1 cellular context compared by ENCODE assay signal in the genomic region with DNA sequence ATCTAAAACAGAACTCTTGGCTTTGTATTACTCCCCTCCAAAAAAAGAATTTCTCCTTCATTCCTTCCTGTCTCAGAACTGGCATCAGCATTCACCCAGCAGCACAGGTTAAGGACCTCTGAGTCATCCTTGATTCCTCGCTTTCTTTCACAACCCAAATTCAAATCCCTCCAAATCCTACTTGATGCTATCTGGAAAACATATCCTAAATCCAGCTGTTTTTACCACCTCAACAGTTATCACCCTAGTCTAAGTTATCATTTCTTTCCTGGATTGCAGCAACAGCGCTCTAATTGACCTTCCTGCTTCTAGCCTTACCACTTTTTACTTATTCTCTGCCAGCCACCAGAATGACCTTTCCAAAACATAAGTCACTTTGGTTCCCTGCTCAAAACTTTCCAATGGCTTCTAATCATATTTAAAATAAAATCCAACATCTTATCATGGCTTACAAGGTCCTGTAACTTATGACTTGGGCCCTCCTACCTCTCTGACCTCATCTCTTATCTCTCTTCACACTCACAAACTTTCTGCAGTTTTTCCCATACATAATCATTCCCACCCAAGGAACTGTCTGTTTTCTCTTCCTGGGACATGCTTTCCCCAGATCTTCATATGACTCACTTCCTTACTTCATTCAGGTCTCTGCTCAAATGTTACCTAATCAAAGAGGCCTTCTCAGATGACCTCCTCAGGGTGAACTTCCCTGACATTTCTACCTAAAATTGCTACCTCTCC.
A peak's percentile ranks its signal among the peaks of the same experiment; 100 is the strongest.
TF ChIP-seq lines count a peak whose summit lies in the region.

No MANE protein-coding gene starts in this region.

TF ChIP-seq in HEK293, 187 proteins besides CTCF, POLR2A, EP300 and RAD21 (continued from another document):
- TF ChIP-seq, protein P1, sequence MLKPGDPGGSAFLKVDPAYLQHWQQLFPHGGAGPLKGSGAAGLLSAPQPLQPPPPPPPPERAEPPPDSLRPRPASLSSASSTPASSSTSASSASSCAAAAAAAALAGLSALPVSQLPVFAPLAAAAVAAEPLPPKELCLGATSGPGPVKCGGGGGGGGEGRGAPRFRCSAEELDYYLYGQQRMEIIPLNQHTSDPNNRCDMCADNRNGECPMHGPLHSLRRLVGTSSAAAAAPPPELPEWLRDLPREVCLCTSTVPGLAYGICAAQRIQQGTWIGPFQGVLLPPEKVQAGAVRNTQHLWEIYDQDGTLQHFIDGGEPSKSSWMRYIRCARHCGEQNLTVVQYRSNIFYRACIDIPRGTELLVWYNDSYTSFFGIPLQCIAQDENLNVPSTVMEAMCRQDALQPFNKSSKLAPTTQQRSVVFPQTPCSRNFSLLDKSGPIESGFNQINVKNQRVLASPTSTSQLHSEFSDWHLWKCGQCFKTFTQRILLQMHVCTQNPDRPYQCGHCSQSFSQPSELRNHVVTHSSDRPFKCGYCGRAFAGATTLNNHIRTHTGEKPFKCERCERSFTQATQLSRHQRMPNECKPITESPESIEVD (tag by site-specific recombination; IDR thresholded peaks at IDR 0.05): peak; percentile 59; the same call in 1 of the 2 replicates
- TF ChIP-seq ZNF837 (tag by site-specific recombination; IDR thresholded peaks at IDR 0.05) (no peak), ZNF138 (tag by site-specific recombination; IDR thresholded peaks at IDR 0.05; ENCODE audit: borderline replicate concordance) (no peak), ZFP37 (tag by site-specific recombination; IDR thresholded peaks at IDR 0.05) (no peak), TCF7L2 (IDR thresholded peaks at IDR 0.05; ENCODE audit: borderline replicate concordance, low read depth, low read length) (no peak), ZNF114 (tag by site-specific recombination; IDR thresholded peaks at IDR 0.05) (no peak), RBAK (tag by site-specific recombination; IDR thresholded peaks at IDR 0.05) (no peak), ZNF155 (tag by site-specific recombination; IDR thresholded peaks at IDR 0.05) (no peak), SETDB1 (IDR thresholded peaks at IDR 0.05; ENCODE audit: insufficient read length, low read length) (no peak), HOXD13 (CRISPR knock-in tag; IDR thresholded peaks at IDR 0.05; ENCODE audit: borderline replicate concordance) (no peak), ZNF626 (tag by site-specific recombination; IDR thresholded peaks at IDR 0.05) (no peak)
- TF ChIP-seq, protein P2, sequence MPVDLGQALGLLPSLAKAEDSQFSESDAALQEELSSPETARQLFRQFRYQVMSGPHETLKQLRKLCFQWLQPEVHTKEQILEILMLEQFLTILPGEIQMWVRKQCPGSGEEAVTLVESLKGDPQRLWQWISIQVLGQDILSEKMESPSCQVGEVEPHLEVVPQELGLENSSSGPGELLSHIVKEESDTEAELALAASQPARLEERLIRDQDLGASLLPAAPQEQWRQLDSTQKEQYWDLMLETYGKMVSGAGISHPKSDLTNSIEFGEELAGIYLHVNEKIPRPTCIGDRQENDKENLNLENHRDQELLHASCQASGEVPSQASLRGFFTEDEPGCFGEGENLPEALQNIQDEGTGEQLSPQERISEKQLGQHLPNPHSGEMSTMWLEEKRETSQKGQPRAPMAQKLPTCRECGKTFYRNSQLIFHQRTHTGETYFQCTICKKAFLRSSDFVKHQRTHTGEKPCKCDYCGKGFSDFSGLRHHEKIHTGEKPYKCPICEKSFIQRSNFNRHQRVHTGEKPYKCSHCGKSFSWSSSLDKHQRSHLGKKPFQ (tag by site-specific recombination; IDR thresholded peaks at IDR 0.05): 0 out of 2 replicates have a peak, but pooled peaks have one; percentile 19
- TF ChIP-seq, protein P3, sequence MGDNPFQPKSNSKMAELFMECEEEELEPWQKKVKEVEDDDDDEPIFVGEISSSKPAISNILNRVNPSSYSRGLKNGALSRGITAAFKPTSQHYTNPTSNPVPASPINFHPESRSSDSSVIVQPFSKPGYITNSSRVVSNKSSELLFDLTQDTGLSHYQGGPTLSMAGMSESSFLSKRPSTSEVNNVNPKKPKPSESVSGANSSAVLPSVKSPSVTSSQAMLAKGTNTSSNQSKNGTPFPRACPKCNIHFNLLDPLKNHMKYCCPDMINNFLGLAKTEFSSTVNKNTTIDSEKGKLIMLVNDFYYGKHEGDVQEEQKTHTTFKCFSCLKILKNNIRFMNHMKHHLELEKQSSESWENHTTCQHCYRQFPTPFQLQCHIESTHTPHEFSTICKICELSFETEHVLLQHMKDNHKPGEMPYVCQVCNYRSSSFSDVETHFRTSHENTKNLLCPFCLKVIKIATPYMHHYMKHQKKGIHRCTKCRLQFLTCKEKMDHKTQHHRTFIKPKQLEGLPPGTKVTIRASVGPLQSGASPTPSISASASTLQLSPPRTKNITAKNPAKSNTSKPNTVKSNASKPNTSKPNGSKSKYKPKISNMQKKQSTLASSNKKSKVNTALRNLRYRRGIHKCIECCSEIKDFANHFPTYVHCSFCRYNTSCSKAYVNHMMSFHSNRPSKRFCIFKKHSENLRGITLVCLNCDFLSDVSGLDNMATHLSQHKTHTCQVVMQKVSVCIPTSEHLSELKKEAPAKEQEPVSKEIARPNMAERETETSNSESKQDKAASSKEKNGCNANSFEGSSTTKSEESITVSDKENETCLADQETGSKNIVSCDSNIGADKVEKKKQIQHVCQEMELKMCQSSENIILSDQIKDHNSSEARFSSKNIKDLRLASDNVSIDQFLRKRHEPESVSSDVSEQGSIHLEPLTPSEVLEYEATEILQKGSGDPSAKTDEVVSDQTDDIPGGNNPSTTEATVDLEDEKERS (tag by site-specific recombination; IDR thresholded peaks at IDR 0.05): no peak
- TF ChIP-seq, protein P4, sequence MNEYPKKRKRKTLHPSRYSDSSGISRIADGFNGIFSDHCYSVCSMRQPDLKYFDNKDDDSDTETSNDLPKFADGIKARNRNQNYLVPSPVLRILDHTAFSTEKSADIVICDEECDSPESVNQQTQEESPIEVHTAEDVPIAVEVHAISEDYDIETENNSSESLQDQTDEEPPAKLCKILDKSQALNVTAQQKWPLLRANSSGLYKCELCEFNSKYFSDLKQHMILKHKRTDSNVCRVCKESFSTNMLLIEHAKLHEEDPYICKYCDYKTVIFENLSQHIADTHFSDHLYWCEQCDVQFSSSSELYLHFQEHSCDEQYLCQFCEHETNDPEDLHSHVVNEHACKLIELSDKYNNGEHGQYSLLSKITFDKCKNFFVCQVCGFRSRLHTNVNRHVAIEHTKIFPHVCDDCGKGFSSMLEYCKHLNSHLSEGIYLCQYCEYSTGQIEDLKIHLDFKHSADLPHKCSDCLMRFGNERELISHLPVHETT (tag by site-specific recombination; IDR thresholded peaks at IDR 0.05): 0 out of 2 replicates have a peak, but pooled peaks have one; percentile 32
- TF ChIP-seq, protein P5, sequence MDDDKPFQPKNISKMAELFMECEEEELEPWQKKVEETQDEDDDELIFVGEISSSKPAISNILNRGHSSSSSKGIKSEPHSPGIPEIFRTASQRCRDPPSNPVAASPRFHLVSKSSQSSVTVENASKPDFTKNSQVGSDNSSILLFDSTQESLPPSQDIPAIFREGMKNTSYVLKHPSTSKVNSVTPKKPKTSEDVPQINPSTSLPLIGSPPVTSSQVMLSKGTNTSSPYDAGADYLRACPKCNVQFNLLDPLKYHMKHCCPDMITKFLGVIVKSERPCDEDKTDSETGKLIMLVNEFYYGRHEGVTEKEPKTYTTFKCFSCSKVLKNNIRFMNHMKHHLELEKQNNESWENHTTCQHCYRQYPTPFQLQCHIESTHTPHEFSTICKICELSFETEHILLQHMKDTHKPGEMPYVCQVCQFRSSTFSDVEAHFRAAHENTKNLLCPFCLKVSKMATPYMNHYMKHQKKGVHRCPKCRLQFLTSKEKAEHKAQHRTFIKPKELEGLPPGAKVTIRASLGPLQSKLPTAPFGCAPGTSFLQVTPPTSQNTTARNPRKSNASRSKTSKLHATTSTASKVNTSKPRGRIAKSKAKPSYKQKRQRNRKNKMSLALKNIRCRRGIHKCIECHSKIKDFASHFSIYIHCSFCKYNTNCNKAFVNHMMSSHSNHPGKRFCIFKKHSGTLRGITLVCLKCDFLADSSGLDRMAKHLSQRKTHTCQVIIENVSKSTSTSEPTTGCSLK (tag by site-specific recombination; IDR thresholded peaks at IDR 0.05): no peak
- TF ChIP-seq, protein P6, sequence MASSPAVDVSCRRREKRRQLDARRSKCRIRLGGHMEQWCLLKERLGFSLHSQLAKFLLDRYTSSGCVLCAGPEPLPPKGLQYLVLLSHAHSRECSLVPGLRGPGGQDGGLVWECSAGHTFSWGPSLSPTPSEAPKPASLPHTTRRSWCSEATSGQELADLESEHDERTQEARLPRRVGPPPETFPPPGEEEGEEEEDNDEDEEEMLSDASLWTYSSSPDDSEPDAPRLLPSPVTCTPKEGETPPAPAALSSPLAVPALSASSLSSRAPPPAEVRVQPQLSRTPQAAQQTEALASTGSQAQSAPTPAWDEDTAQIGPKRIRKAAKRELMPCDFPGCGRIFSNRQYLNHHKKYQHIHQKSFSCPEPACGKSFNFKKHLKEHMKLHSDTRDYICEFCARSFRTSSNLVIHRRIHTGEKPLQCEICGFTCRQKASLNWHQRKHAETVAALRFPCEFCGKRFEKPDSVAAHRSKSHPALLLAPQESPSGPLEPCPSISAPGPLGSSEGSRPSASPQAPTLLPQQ (tag by site-specific recombination; IDR thresholded peaks at IDR 0.05): peak; percentile 18; the same call in 1 of the 2 replicates
